Comparison of ENCODE assay signal across 18 cellular contexts in the genomic region with DNA sequence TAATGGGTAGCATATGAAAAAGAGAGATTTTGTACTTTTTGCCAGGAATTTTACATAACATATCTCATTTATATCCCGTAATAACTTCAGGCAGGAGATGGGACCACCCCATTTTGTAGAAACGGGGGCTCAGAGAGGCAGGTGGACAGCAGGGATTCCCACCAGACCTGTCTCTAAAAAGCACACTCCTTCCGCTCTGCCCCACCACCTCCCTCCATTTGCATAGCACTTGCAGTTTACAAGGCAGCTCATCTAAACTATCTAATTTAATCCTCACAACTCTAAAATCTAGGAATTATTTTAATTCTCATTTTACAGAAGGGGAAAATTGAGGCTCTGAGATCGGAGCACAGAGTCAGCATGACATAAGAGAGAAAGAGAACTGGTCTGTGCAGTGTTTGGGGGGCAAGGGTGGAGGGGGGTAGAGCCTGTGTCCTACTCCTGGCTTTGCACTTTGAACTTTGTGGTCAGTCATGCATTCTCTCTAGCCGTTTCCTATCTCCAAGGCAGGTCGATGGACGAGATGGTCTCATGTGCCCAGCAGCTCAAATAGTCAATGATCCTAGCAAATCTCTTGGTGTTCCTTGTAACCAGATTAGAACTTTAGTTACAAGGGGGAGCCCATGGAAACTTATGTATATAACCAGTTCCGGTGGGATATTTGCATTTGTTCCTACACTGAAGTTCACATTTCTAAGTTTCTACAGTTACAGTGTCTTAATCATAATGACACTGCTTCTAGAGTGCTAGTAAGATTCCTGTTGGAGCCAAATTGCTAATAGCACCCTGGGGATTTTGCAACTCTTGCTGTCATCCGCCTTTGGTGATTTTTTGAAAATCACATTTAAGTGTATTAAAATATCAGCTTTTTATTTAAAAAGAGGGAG. TPM values are rescaled to one million over a fixed set of nuclear protein-coding genes. Genes with fewer than 3 reads are reported as not detected.
DNase-seq lines count a peak whose midpoint lies in the region; ATAC-seq, FAIRE-seq and TF ChIP-seq lines count a peak whose summit lies in the region.
"Had no signal": no experiment of that assay in that cellular context is flagged by ENCODE, and none has a peak within 500 bp of the region (broad histone marks: within the 10 kb centered on the region; RNA-seq: fewer than 3 reads in every experiment).

No MANE protein-coding gene starts in this region.

- ATAC-seq in HG03108 (IDR thresholded peaks at IDR 0.05; ENCODE audit: unreplicated experiment) = peak; percentile 23
- peak; percentile 35 for ATAC-seq in GM12878
- no peak for ATAC-seq in activated CD8-positive, alpha-beta T cell treated with anti-CD3 and anti-CD28 coated beads for 36 hours
- ATAC-seq in right cardiac atrium = no peak

- peak overlapping the region; percentile 45 for H3K9ac ChIP-seq in GM12878 (ENCODE audit: control insufficient read depth, insufficient read depth, low read length)

- no TSS peak for BruUV-seq in GM12878 (replicated peaks; lab: Mats Ljungman, UMichigan)

- H3K27ac ChIP-seq in GM12878 (ENCODE audit: control insufficient read depth, insufficient read depth) (peak overlapping the region; percentile 66), right cardiac atrium (ENCODE audit: low read length) (no peak overlapping the region)
- H3K27ac ChIP-seq: dorsolateral prefrontal cortex, left ventricle myocardium inferior, thoracic aorta had no signal

- H2AFZ ChIP-seq in GM12878 (ENCODE audit: control insufficient read depth, low read depth, low read length) = peak overlapping the region; percentile 48

- no peak; a peak in 1 of 4 replicates for TF ChIP-seq EP300 in GM12878 (IDR thresholded peaks at IDR 0.05; ENCODE audit: borderline replicate concordance in 1 of 2, control insufficient read depth in 1 of 2, low read depth in 2 of 2, low read length in 2 of 2)

- no peaks in the 10 kb centered on the region for H3K9me3 Mint-ChIP-seq in activated CD8-positive, alpha-beta T cell treated with anti-CD3 and anti-CD28 coated beads for 36 hours

- in situ Hi-C loops in GM12878 (cut with MboI) = no loop called here

- CTCF ChIA-PET in GM12878 (lab: Yijun Ruan, JAX) = interaction anchor here (1.0 to 14.1 kb wide), 6 partner anchors 12 to 542 kb away, joined by 3 to 282 read pairs (median 5); no protein-coding TSS in a partner anchor
- CTCF ChIA-PET in activated CD8-positive, alpha-beta T cell treated with anti-CD3 and anti-CD28 coated beads for 36 hours (lab: Charles Lee) = interaction anchor here (0.8 kb wide), 1 partner anchor 15 kb away, joined by 3 read pairs; no protein-coding TSS in a partner anchor

- no peak overlapping the region for H3K4me3 Mint-ChIP-seq in activated CD8-positive, alpha-beta T cell treated with anti-CD3 and anti-CD28 coated beads for 36 hours
- H3K4me3 Mint-ChIP-seq: brain had no signal

- H3K27me3 Mint-ChIP-seq in activated CD8-positive, alpha-beta T cell treated with anti-CD3 and anti-CD28 coated beads for 36 hours = no peaks in the 10 kb centered on the region

- no peaks in the 10 kb centered on the region for H3K79me2 ChIP-seq in GM12878 (ENCODE audit: control insufficient read depth, insufficient read depth, low read length)

- H3K4me1 Mint-ChIP-seq in activated CD8-positive, alpha-beta T cell treated with anti-CD3 and anti-CD28 coated beads for 36 hours (ENCODE audit: low read depth) = peaks cover 40% of the 10 kb centered on the region

- DNase-seq in GM12892 (ENCODE audit: insufficient read length) (no peak), GM19239 (ENCODE audit: insufficient read length, low spot score) (no peak), GM12878 (ENCODE audit: low read depth, low spot score) (no peak), right cardiac atrium (no peak)
- DNase-seq in activated CD8-positive, alpha-beta T cell treated with anti-CD3 and anti-CD28 coated beads for 36 hours = no peak
- DNase-seq in activated CD4-positive, alpha-beta T cell treated with anti-CD3 and anti-CD28 coated beads, Interleukin-2, amount 50 U/mL, for 1 hour = no peak
- DNase-seq in stimulated activated CD4-positive, alpha-beta T cell treated with anti-CD3 and anti-CD28 coated beads, Interleukin-12 subunit alpha, Interleukin-12 subunit beta, amount 100 ng/mL, for 4 hours = no peak
- DNase-seq: activated naive CD4-positive, alpha-beta T cell; BE2C; DND-41; dorsolateral prefrontal cortex; left ventricle myocardium inferior; NCI-H1417; OCI-M1; SW 1271 had no signal

- SMC1A ChIA-PET in GM12878 (lab: Charles Lee; ENCODE audit: uncharacterized antibody, unreplicated experiment) = interaction anchor here (0.9 to 15.9 kb wide), 8 partner anchors 9 to 272 kb away, joined by 3 to 429 read pairs (median 6); no protein-coding TSS in a partner anchor

- H3K27me3 ChIP-seq in GM12878 (replicated peaks in 1 of 2; ENCODE audit: control insufficient read depth in 2 of 2, insufficient read depth in 2 of 2, low read length in 1 of 2) = no peaks in the 10 kb centered on the region
- no peaks in the 10 kb centered on the region for H3K27me3 ChIP-seq in right cardiac atrium (ENCODE audit: control insufficient read depth, insufficient read depth)
- H3K27me3 ChIP-seq: BE2C, dorsolateral prefrontal cortex had no signal

- peaks cover 10% of the 10 kb centered on the region for H3K36me3 Mint-ChIP-seq in activated CD8-positive, alpha-beta T cell treated with anti-CD3 and anti-CD28 coated beads for 36 hours (ENCODE audit: low read depth)
- H3K36me3 Mint-ChIP-seq: brain had no signal

- no peak overlapping the region; the same call in 1 of the 2 replicates for H3K4me3 ChIP-seq in GM12878
- H3K4me3 ChIP-seq in right cardiac atrium (ENCODE audit: low read length) = no peak overlapping the region
- H3K4me3 ChIP-seq: dorsolateral prefrontal cortex, left ventricle myocardium inferior, thoracic aorta had no signal

- H3K4me1 ChIP-seq in GM12878 (ENCODE audit: control insufficient read depth, insufficient read depth, low read length) (peaks cover 49% of the 10 kb centered on the region), right cardiac atrium (ENCODE audit: control insufficient read depth, insufficient read depth, low read length) (no peaks in the 10 kb centered on the region)
- H3K4me1 ChIP-seq: left ventricle myocardium inferior had no signal

- no peaks in the 10 kb centered on the region; the same call in 2 of the 3 replicates for H3K9me3 ChIP-seq in GM12878 (replicated peaks; ENCODE audit: control insufficient read depth, insufficient read depth, low read length)
- no peaks in the 10 kb centered on the region for H3K9me3 ChIP-seq in right cardiac atrium (ENCODE audit: control insufficient read depth, low read length)
- H3K9me3 ChIP-seq: BE2C, left ventricle myocardium inferior, thoracic aorta had no signal

- FAIRE-seq in GM12892 (lab: Jason Lieb, UNC) (peak; percentile 48), GM19239 (lab: Jason Lieb, UNC) (peak; percentile 80), GM12878 (lab: Jason Lieb, UNC) (no peak)

- TF ChIP-seq POLR2A in GM12892 (IDR thresholded peaks at IDR 0.05; ENCODE audit: low read depth, low read length) (no peak), GM12878 (IDR thresholded peaks at IDR 0.05; ENCODE audit: low read depth, low read length) (no peak)

- RAD21 ChIA-PET in GM12878 (lab: Charles Lee; ENCODE audit: unreplicated experiment) = interaction anchor here (0.6 to 6.5 kb wide), 10 partner anchors 10 to 272 kb away, joined by 3 to 80 read pairs (median 4); no protein-coding TSS in a partner anchor

- no peaks in the 10 kb centered on the region; a peak in 1 of 4 replicates for H3K36me3 ChIP-seq in GM12878 (ENCODE audit: control insufficient read depth in 2 of 2, insufficient read depth in 2 of 2, low read length in 1 of 2)
- H3K36me3 ChIP-seq: BE2C, left ventricle myocardium inferior, thoracic aorta had no signal

- no peak overlapping the region for H3K27ac Mint-ChIP-seq in activated CD8-positive, alpha-beta T cell treated with anti-CD3 and anti-CD28 coated beads for 36 hours
- H3K27ac Mint-ChIP-seq: brain had no signal

- POLR2A ChIA-PET in GM12878 (lab: Charles Lee) = interaction anchor here (1.1 to 2.1 kb wide), 6 partner anchors 9 to 15 kb away, joined by 4 to 14 read pairs (median 8); no protein-coding TSS in a partner anchor
- POLR2A ChIA-PET in activated CD8-positive, alpha-beta T cell treated with anti-CD3 and anti-CD28 coated beads for 36 hours (lab: Charles Lee) = no interaction called here

- intact Hi-C loops in GM12878 (cut with micrococcal nuclease; ENCODE audit: unreplicated experiment) = loop anchor here (10.0 kb wide), 1 partner anchor 499 kb away; no protein-coding TSS in a partner anchor
- intact Hi-C loops in activated CD8-positive, alpha-beta T cell treated with anti-CD3 and anti-CD28 coated beads for 36 hours (cut with micrococcal nuclease) = no loop called here
- intact Hi-C loops in right cardiac atrium (cut with DNase I) = no loop called here

- H4K20me1 ChIP-seq in GM12878 (ENCODE audit: control insufficient read depth, insufficient read depth) = no peaks in the 10 kb centered on the region

- no peak for TF ChIP-seq CTCF in GM12878 (IDR thresholded peaks at IDR 0.05 in 2 of 3, conservative IDR thresholded peaks at IDR 0.05 in 1 of 3; ENCODE audit: control insufficient read depth in 2 of 3, extremely low read depth in 1 of 3, insufficient read depth in 1 of 3, low read depth in 3 of 3, low read length in 3 of 3)
- TF ChIP-seq CTCF in activated CD8-positive, alpha-beta T cell treated with anti-CD3 and anti-CD28 coated beads for 36 hours (IDR thresholded peaks at IDR 0.05) = no peak

- peak overlapping the region; percentile 92 for H3K4me2 ChIP-seq in GM12878 (ENCODE audit: control insufficient read depth, insufficient read depth)

- no peak for TF ChIP-seq RAD21 in GM12878 (IDR thresholded peaks at IDR 0.05; ENCODE audit: insufficient read depth, low read depth, low read length)

- WGBS in GM12878 (ENCODE audit: insufficient coverage, insufficient replicate concordance, low lambda C conversion rate, missing lambda C conversion rate) = 27% methylated on average over 9 of the region's 9 CpGs
- WGBS in right cardiac atrium = 68% methylated on average over 9 of the region's 9 CpGs

RNA-seq across cellular contexts. Expression of a gene that starts 18.6 kb away (rescaled TPM):
- polyA plus RNA-seq in GM12892 (2012; ENCODE audit: missing spikeins) = 2.9 TPM
- total RNA-seq in GM12878 (2013; cell fraction: nucleolus; rRNA removed) = 9.3 and 10.6 TPM in 2 replicates
- 4.1 and 4.8 TPM in 2 replicates for total RNA-seq in GM12878 (2014; rRNA removed)
- total RNA-seq in GM12878 (2014; rRNA removed; fragmentation: Illumina TruSeq; extraction: Trizol) = 2.4 and 2.5 TPM in 2 replicates
- total RNA-seq in GM12878 (2021) = 1.7 and 2.1 TPM in 2 replicates
- 3.1 TPM for polyA plus RNA-seq in GM12878 (2011; ENCODE audit: low read depth)
- 5.8 and 6.0 TPM in 2 replicates for polyA plus RNA-seq in GM12878 (2011; rRNA removed)
- 2.4 and 4.3 TPM in 2 replicates for polyA plus RNA-seq in GM12878 (2011; cell fraction: cytosol; rRNA removed)
- polyA plus RNA-seq in GM12878 (2011; cell fraction: nucleus; rRNA removed) = 16.6 and 23.7 TPM in 2 replicates
- polyA plus RNA-seq in GM12878 (2012) = 3.0 and 3.3 TPM in 2 replicates
- polyA plus RNA-seq in GM12878 (2014; fragmentation: Illumina TruSeq; extraction: Trizol) = 2.5 and 4.5 TPM in 2 replicates
- 1 to 10 TPM; 1.4 to 2.8 TPM for polyA plus RNA-seq in GM12878 (2014; fragmentation: Nextera tagmentation; extraction: Ambion mirVana)
- polyA plus RNA-seq in GM12878 (2014; rRNA removed) = 3.5 and 5.3 TPM in 2 replicates
- polyA plus RNA-seq in GM12878 (2016; fragmentation: Nextera tagmentation; extraction: Ambion mirVana) = 1 to 10 TPM; 1.1 to 1.6 TPM
- 2.9 and 5.3 TPM in 2 replicates for polyA minus RNA-seq in GM12878 (2011; rRNA and poly(A)+ RNA removed)
- polyA minus RNA-seq in GM12878 (2011; cell fraction: cytosol; rRNA and poly(A)+ RNA removed) = 1.2 TPM in 1 of 2 replicates, not detected in the other
- polyA minus RNA-seq in GM12878 (2011; cell fraction: nucleus; rRNA and poly(A)+ RNA removed) = 6.6 and 10.3 TPM in 2 replicates
- 1 to 10 TPM; 1.4 to 2.6 TPM for total RNA-seq in activated CD8-positive, alpha-beta T cell treated with anti-CD3 and anti-CD28 coated beads for 36 hours
- total RNA-seq in right cardiac atrium = 1 to 10 TPM; 1.6 to 2.0 (median 1.8) TPM
- 1.3 TPM for polyA plus RNA-seq in right cardiac atrium

RNA-seq across cellular contexts. Expression of a gene that starts 41.5 kb away (rescaled TPM):
- 10.8 TPM for polyA plus RNA-seq in GM12892 (2012; ENCODE audit: missing spikeins)
- 33.7 and 36.8 TPM in 2 replicates for total RNA-seq in GM12878 (2013; cell fraction: nucleolus; rRNA removed)
- total RNA-seq in GM12878 (2014; rRNA removed) (20.4 and 21.1 TPM in 2 replicates), GM12878 (2014; rRNA removed; fragmentation: Illumina TruSeq; extraction: Trizol) (14.8 and 15.0 TPM in 2 replicates), GM12878 (2021) (11.5 and 12.3 TPM in 2 replicates), right cardiac atrium (1 to 10 TPM; 6.4 to 8.4 (median 7.5) TPM)
- polyA plus RNA-seq in GM12878 (2011; ENCODE audit: low read depth) = 4.2 TPM
- polyA plus RNA-seq in GM12878 (2011; rRNA removed) (23.4 and 25.0 TPM in 2 replicates), GM12878 (2014; fragmentation: Illumina TruSeq; extraction: Trizol) (14.3 and 16.5 TPM in 2 replicates), GM12878 (2014; fragmentation: Nextera tagmentation; extraction: Ambion mirVana) (10 to 100 TPM in 1 of 2 experiments, 1 to 10 TPM in 1; 6.9 to 11.3 TPM), GM12878 (2014; rRNA removed) (14.1 and 14.7 TPM in 2 replicates), GM12878 (2016; fragmentation: Nextera tagmentation; extraction: Ambion mirVana) (10 to 100 TPM; 15.8 to 18.0 TPM), right cardiac atrium (4.7 TPM)
- 17.0 and 18.7 TPM in 2 replicates for polyA plus RNA-seq in GM12878 (2011; cell fraction: cytosol; rRNA removed)
- 16.5 and 17.4 TPM in 2 replicates for polyA plus RNA-seq in GM12878 (2011; cell fraction: nucleus; rRNA removed)
- 5.6 and 6.4 TPM in 2 replicates for polyA plus RNA-seq in GM12878 (2012)
- 28.0 and 35.4 TPM in 2 replicates for polyA minus RNA-seq in GM12878 (2011; rRNA and poly(A)+ RNA removed)
- 9.1 and 11.5 TPM in 2 replicates for polyA minus RNA-seq in GM12878 (2011; cell fraction: cytosol; rRNA and poly(A)+ RNA removed)
- polyA minus RNA-seq in GM12878 (2011; cell fraction: nucleus; rRNA and poly(A)+ RNA removed) = 15.6 and 18.5 TPM in 2 replicates
- 10 to 100 TPM in 1 of 2 experiments, 1 to 10 TPM in 1; 9.8 to 10.8 TPM for total RNA-seq in activated CD8-positive, alpha-beta T cell treated with anti-CD3 and anti-CD28 coated beads for 36 hours

RNA-seq across cellular contexts. Expression of a gene that starts 44.9 kb away (rescaled TPM):
- polyA plus RNA-seq in GM12892 (2012; ENCODE audit: missing spikeins) = 37.1 TPM
- 51.5 and 52.8 TPM in 2 replicates for total RNA-seq in GM12878 (2013; cell fraction: nucleolus; rRNA removed)
- total RNA-seq in GM12878 (2014; rRNA removed) (57.9 and 62.9 TPM in 2 replicates), GM12878 (2014; rRNA removed; fragmentation: Illumina TruSeq; extraction: Trizol) (52.7 and 57.7 TPM in 2 replicates), GM12878 (2021) (44.1 and 45.1 TPM in 2 replicates), right cardiac atrium (10 to 100 TPM; 25.6 to 60.5 (median 41.6) TPM)
- polyA plus RNA-seq in GM12878 (2011; ENCODE audit: low read depth) = 32.4 TPM
- polyA plus RNA-seq in GM12878 (2011; rRNA removed) (43.3 and 56.9 TPM in 2 replicates), GM12878 (2014; fragmentation: Illumina TruSeq; extraction: Trizol) (65.0 and 67.8 TPM in 2 replicates), GM12878 (2014; fragmentation: Nextera tagmentation; extraction: Ambion mirVana) (10 to 100 TPM; 16.2 to 26.4 TPM), GM12878 (2014; rRNA removed) (59.4 and 61.5 TPM in 2 replicates), GM12878 (2016; fragmentation: Nextera tagmentation; extraction: Ambion mirVana) (100 to 1,000 TPM; 130 to 135 TPM), right cardiac atrium (51.6 TPM)
- polyA plus RNA-seq in GM12878 (2011; cell fraction: cytosol; rRNA removed) = 15.0 and 15.3 TPM in 2 replicates
- 39.4 and 58.9 TPM in 2 replicates for polyA plus RNA-seq in GM12878 (2011; cell fraction: nucleus; rRNA removed)
- polyA plus RNA-seq in GM12878 (2012) = 41.7 and 54.8 TPM in 2 replicates
- polyA minus RNA-seq in GM12878 (2011; rRNA and poly(A)+ RNA removed) = 10.8 and 16.1 TPM in 2 replicates
- 13.3 and 16.3 TPM in 2 replicates for polyA minus RNA-seq in GM12878 (2011; cell fraction: cytosol; rRNA and poly(A)+ RNA removed)
- polyA minus RNA-seq in GM12878 (2011; cell fraction: nucleus; rRNA and poly(A)+ RNA removed) = 20.3 and 33.4 TPM in 2 replicates
- total RNA-seq in activated CD8-positive, alpha-beta T cell treated with anti-CD3 and anti-CD28 coated beads for 36 hours = 10 to 100 TPM; 30.0 to 31.5 TPM

Comparison
In these comparisons a context has a peak if more than half of its experiments do, and no peak if none do; other contexts are left out.
1. ATAC-seq: peak in HG03108 (single experiment) and GM12878 (single experiment); none in activated CD8-positive, alpha-beta T cell treated with anti-CD3 and anti-CD28 coated beads for 36 hours (single experiment) and right cardiac atrium (0 of 2).